Comparison of ENCODE assay signal across 11 cellular contexts in genomic region chr7:111558948-111559347, GRCh38. TPM values are rescaled to one million over a fixed set of nuclear protein-coding genes. Genes with fewer than 3 reads are reported as not detected.
DNase-seq lines count a peak whose midpoint lies in the region; ATAC-seq, FAIRE-seq and TF ChIP-seq lines count a peak whose summit lies in the region.
"Had no signal": no experiment of that assay in that cellular context is flagged by ENCODE, and none has a peak within 500 bp of the region (broad histone marks: within the 10 kb centered on the region; RNA-seq: fewer than 3 reads in every experiment).

No MANE protein-coding gene starts in this region.

- 79 to 81% methylated on average over 1 of the region's 1 CpG for WGBS in thyroid gland, 2 donors
- 73 to 79% methylated on average over 1 of the region's 1 CpG for WGBS in tibial nerve, 2 donors

- TF ChIP-seq CTCF in GM20000 (IDR thresholded peaks at IDR 0.05; ENCODE audit: extremely low read depth, missing control alignments) (no peak), thyroid gland (IDR thresholded peaks at IDR 0.05) (no peak), tibial nerve (IDR thresholded peaks at IDR 0.05) (no peak)

- H3K4me1 Mint-ChIP-seq in activated naive CD8-positive, alpha-beta T cell treated with anti-CD3 and anti-CD28 coated beads, Interleukin-2, amount 50 U/mL, for 24 hours: peaks cover 35% of the 10 kb centered on the region

- H3K4me3 ChIP-seq in thyroid gland (replicated peaks in 1 of 3): no peak overlapping the region
- H3K4me3 ChIP-seq in tibial nerve: no peak overlapping the region
- H3K4me3 ChIP-seq in effector memory CD4-positive, alpha-beta T cell (ENCODE audit: insufficient read depth, low read depth, low read length, poor library complexity, severe bottlenecking): no peak overlapping the region

- H3K4me3 Mint-ChIP-seq in activated naive CD8-positive, alpha-beta T cell treated with anti-CD3 and anti-CD28 coated beads, Interleukin-2, amount 50 U/mL, for 24 hours: peak overlapping the region; percentile 32

- intact Hi-C loops in thyroid gland (cut with DNase I): no loop called here

- TF ChIP-seq EP300 in tibial nerve (IDR thresholded peaks at IDR 0.05): no peak

- TF ChIP-seq POLR2A in GM12891 (IDR thresholded peaks at IDR 0.05; ENCODE audit: low read depth, low read length): no peak
- TF ChIP-seq POLR2A in thyroid gland (IDR thresholded peaks at IDR 0.05): no peak
- no peak for TF ChIP-seq POLR2A in tibial nerve (IDR thresholded peaks at IDR 0.05)

- DNase-seq in GM12891 (ENCODE audit: insufficient read length, low spot score) (no peak), GM20000 (ENCODE audit: low spot score) (peak; percentile 21), thyroid gland (no peak), tibial nerve (ENCODE audit: low spot score in 2 of 2) (no peak), RKO (ENCODE audit: low spot score) (no peak)
- no peak for DNase-seq in activated naive CD8-positive, alpha-beta T cell treated with anti-CD3 and anti-CD28 coated beads, Interleukin-2, amount 50 U/mL, for 24 hours
- no peak for DNase-seq in effector memory CD4-positive, alpha-beta T cell
- DNase-seq: nucleus accumbens had no signal

- H3K9me3 ChIP-seq in thyroid gland: no peaks in the 10 kb centered on the region
- no peaks in the 10 kb centered on the region for H3K9me3 ChIP-seq in tibial nerve
- no peaks in the 10 kb centered on the region for H3K9me3 ChIP-seq in effector memory CD4-positive, alpha-beta T cell (ENCODE audit: control insufficient read depth, low read length)

- no peaks in the 10 kb centered on the region for H3K27me3 Mint-ChIP-seq in activated naive CD8-positive, alpha-beta T cell treated with anti-CD3 and anti-CD28 coated beads, Interleukin-2, amount 50 U/mL, for 24 hours

- H3K4me1 ChIP-seq in thyroid gland: peaks cover 13 to 14% of the 10 kb centered on the region in 2 donors
- H3K4me1 ChIP-seq in tibial nerve: peaks cover 0 to 27% (median 3%) of the 10 kb centered on the region in 4 donors
- H3K4me1 ChIP-seq in effector memory CD4-positive, alpha-beta T cell (ENCODE audit: control insufficient read depth, insufficient read depth, low read length, poor library complexity, severe bottlenecking): peaks cover 6% of the 10 kb centered on the region

- H3K27me3 ChIP-seq in thyroid gland: no peaks in the 10 kb centered on the region
- H3K27me3 ChIP-seq in tibial nerve: no peaks in the 10 kb centered on the region
- H3K27me3 ChIP-seq in effector memory CD4-positive, alpha-beta T cell (replicated peaks; ENCODE audit: control insufficient read depth, insufficient read depth, low read length, poor library complexity, severe bottlenecking): no peaks in the 10 kb centered on the region

- peak; percentile 46 for ATAC-seq in HG03066 (IDR thresholded peaks at IDR 0.05; ENCODE audit: low read depth, unreplicated experiment)
- no peak for ATAC-seq in activated naive CD8-positive, alpha-beta T cell treated with anti-CD3 and anti-CD28 coated beads, Interleukin-2, amount 50 U/mL, for 24 hours

- no peak overlapping the region for H3K27ac Mint-ChIP-seq in activated naive CD8-positive, alpha-beta T cell treated with anti-CD3 and anti-CD28 coated beads, Interleukin-2, amount 50 U/mL, for 24 hours

- FAIRE-seq in GM12891 (lab: Jason Lieb, UNC): peak; percentile 28
- FAIRE-seq: bronchial epithelial cell had no signal

- H3K36me3 ChIP-seq in thyroid gland: no peaks in the 10 kb centered on the region
- peaks cover 0 to 32% (median 0%) of the 10 kb centered on the region in 3 donors for H3K36me3 ChIP-seq in tibial nerve
- peaks cover 9% of the 10 kb centered on the region for H3K36me3 ChIP-seq in effector memory CD4-positive, alpha-beta T cell (ENCODE audit: control insufficient read depth, insufficient read depth, low read length)

- peaks cover 48% of the 10 kb centered on the region for H3K36me3 Mint-ChIP-seq in activated naive CD8-positive, alpha-beta T cell treated with anti-CD3 and anti-CD28 coated beads, Interleukin-2, amount 50 U/mL, for 24 hours (ENCODE audit: low read depth)

- no peaks in the 10 kb centered on the region for H3K9me3 Mint-ChIP-seq in activated naive CD8-positive, alpha-beta T cell treated with anti-CD3 and anti-CD28 coated beads, Interleukin-2, amount 50 U/mL, for 24 hours

- H3K27ac ChIP-seq in thyroid gland (no peak overlapping the region), tibial nerve (no peak overlapping the region)
- H3K27ac ChIP-seq in effector memory CD4-positive, alpha-beta T cell (ENCODE audit: insufficient read depth, low read length, poor library complexity, severe bottlenecking): no peak overlapping the region
- H3K27ac ChIP-seq: HL-60 had no signal

TF ChIP-seq in GM12891, 5 proteins besides CTCF, POLR2A, EP300 and RAD21:
- no peak for TF ChIP-seq POU2F2 (IDR thresholded peaks at IDR 0.05; ENCODE audit: low read depth, low read length)
- no peak for TF ChIP-seq PAX5 (IDR thresholded peaks at IDR 0.05; ENCODE audit: insufficient read depth, low read length, severe bottlenecking)
- TF ChIP-seq POLR2AphosphoS5 (IDR thresholded peaks at IDR 0.05; ENCODE audit: low read depth, low read length): no peak
- no peak for TF ChIP-seq TAF1 (IDR thresholded peaks at IDR 0.05; ENCODE audit: low read depth, low read length)
- TF ChIP-seq SPI1 (IDR thresholded peaks at IDR 0.05; ENCODE audit: low read depth, low read length): no peak

RNA-seq across cellular contexts. Expression of gene IMMP2L, which starts 3.3 kb away (rescaled TPM):
- polyA plus RNA-seq in GM12891 (2012; ENCODE audit: low read depth, missing spikeins): 10.2 TPM
- 10 to 100 TPM; 23.8 to 30.0 (median 27.7) TPM for total RNA-seq in thyroid gland
- total RNA-seq in tibial nerve: 10 to 100 TPM; 13.5 to 23.7 (median 18.3) TPM
